3 cellular contexts compared by ENCODE assay signal in the genomic region with DNA sequence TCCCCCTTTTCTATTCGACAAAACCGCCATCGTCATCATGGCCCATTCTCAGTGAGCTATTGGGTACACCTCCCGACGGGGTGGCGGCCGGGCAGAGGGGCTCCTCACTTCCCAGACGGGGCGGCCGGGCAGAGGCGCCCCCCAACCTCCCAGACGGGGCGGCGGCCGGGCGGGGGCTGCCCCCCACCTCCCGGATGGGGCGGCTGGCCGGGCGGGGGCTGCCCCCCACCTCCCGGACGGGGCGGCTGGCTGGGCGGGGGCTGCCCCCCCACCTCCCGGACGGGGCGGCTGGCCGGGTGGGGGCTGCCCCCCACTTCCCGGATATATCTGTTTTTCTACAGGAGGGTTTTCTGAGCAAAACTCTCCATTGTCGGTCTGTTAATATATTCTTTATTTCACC. TPM values are rescaled to one million over a fixed set of nuclear protein-coding genes. Genes with fewer than 3 reads are reported as not detected.
A peak's percentile ranks its signal among the peaks of the same experiment; 100 is the strongest.
DNase-seq lines count a peak whose midpoint lies in the region; TF ChIP-seq lines count a peak whose summit lies in the region.
"Not testable (repeated sequence)": the region's sequence is repeated elsewhere in the genome, so short reads cannot be mapped to it uniquely, and the experiment has no call there.

No MANE protein-coding gene starts in this region.

- not testable (repeated sequence) for H3K27ac Mint-ChIP-seq in glutamatergic neuron (ENCODE audit: unreplicated experiment)

- not testable (repeated sequence) for H3K27ac ChIP-seq in BLaER1
- peak overlapping the region; percentile 98 for H3K27ac ChIP-seq in OCI-LY1 (ENCODE audit: low read depth, low read length, poor library complexity, severe bottlenecking)

- H3K9me2 ChIP-seq in OCI-LY1 (ENCODE audit: low read depth, low read length) = not testable (repeated sequence)

- not testable (repeated sequence) for H3K4me2 ChIP-seq in BLaER1; OCI-LY1 (ENCODE audit: low read length)

- H3K4me3 Mint-ChIP-seq in glutamatergic neuron (ENCODE audit: unreplicated experiment) = not testable (repeated sequence)

- peaks cover 20% of the 10 kb centered on the region for H3K4me1 Mint-ChIP-seq in glutamatergic neuron (ENCODE audit: low read depth, unreplicated experiment)

- H3K4me1 ChIP-seq in BLaER1 (peaks cover 31% of the 10 kb centered on the region), OCI-LY1 (ENCODE audit: insufficient read depth, low read length, severe bottlenecking) (peaks cover 55% of the 10 kb centered on the region)

- not testable (repeated sequence) for TF ChIP-seq CTCF in OCI-LY1 (IDR thresholded peaks at IDR 0.05; ENCODE audit: low read length); glutamatergic neuron (IDR thresholded peaks at IDR 0.05; ENCODE audit: partially characterized antibody, unreplicated experiment)

- H3K36me3 Mint-ChIP-seq in glutamatergic neuron (ENCODE audit: unreplicated experiment) = peaks cover 34% of the 10 kb centered on the region

- not testable (repeated sequence) for H3K27me3 ChIP-seq in BLaER1; OCI-LY1 (ENCODE audit: insufficient read depth, low read length)

- 0 out of 2 replicates have a peak overlapping the region, but pooled peaks have one; percentile 25 for H3K4me3 ChIP-seq in BLaER1
- H3K4me3 ChIP-seq in OCI-LY1 (ENCODE audit: low read depth, low read length, poor library complexity, severe bottlenecking) = not testable (repeated sequence)

- H2AFZ ChIP-seq in OCI-LY1 (ENCODE audit: low read length) = not testable (repeated sequence)

- H3K9me3 Mint-ChIP-seq in glutamatergic neuron (ENCODE audit: unreplicated experiment) = not testable (repeated sequence)

- H3K79me2 ChIP-seq in OCI-LY1 (ENCODE audit: insufficient read depth, low read length) = not testable (repeated sequence)

- H3F3A ChIP-seq in OCI-LY1 (ENCODE audit: insufficient read depth, low read length) = not testable (repeated sequence)

- not testable (repeated sequence) for H3K9ac ChIP-seq in BLaER1; OCI-LY1 (ENCODE audit: low read length)

- H3K36me3 ChIP-seq in BLaER1 (peaks cover 47% of the 10 kb centered on the region), OCI-LY1 (ENCODE audit: insufficient read depth, low read length) (peaks cover 26% of the 10 kb centered on the region)

- peak; percentile 22 for DNase-seq in glutamatergic neuron

- H3K27me3 Mint-ChIP-seq in glutamatergic neuron (ENCODE audit: unreplicated experiment) = not testable (repeated sequence)

- H4K20me1 ChIP-seq in BLaER1; OCI-LY1 (ENCODE audit: insufficient read depth, low read length): not testable (repeated sequence)

- peaks cover 40% of the 10 kb centered on the region for H3K9me3 ChIP-seq in BLaER1
- H3K9me3 ChIP-seq in OCI-LY1 (ENCODE audit: low read length) = not testable (repeated sequence)

RNA-seq across cellular contexts. Expression of gene STARD9, which starts 25.9 kb away (rescaled TPM):
- 45.1 TPM for total RNA-seq in glutamatergic neuron (ENCODE audit: unreplicated experiment)

RNA-seq across cellular contexts. Expression of gene HAUS2, which starts 52.7 kb away (rescaled TPM):
- 24.5 TPM for total RNA-seq in glutamatergic neuron (ENCODE audit: unreplicated experiment)

RNA-seq across cellular contexts. Expression of gene LRRC57, which starts 52.7 kb away (rescaled TPM):
- total RNA-seq in glutamatergic neuron (ENCODE audit: unreplicated experiment) = 38.5 TPM
